3 cellular contexts compared by ENCODE assay signal in genomic region chr5:54066433-54066832, GRCh38.
TF ChIP-seq lines count a peak whose summit lies in the region.

No MANE protein-coding gene starts in this region.

TF ChIP-seq in SK-N-SH, 30 proteins besides CTCF, POLR2A, EP300 and RAD21:
- TF ChIP-seq TCF12 (IDR thresholded peaks at IDR 0.05) = no peak
- no peak for TF ChIP-seq POLR2AphosphoS5 (IDR thresholded peaks at IDR 0.05; ENCODE audit: low read depth, low read length)
- no peak for TF ChIP-seq SMC3 (IDR thresholded peaks at IDR 0.05; ENCODE audit: low read depth, low read length)
- no peak for TF ChIP-seq FOXM1 (IDR thresholded peaks at IDR 0.05; ENCODE audit: low read depth)
- no peak for TF ChIP-seq EZH2phosphoT487 (IDR thresholded peaks at IDR 0.05; ENCODE audit: borderline replicate concordance, low read depth)
- no peak for TF ChIP-seq MXI1 (IDR thresholded peaks at IDR 0.05; ENCODE audit: low read depth, low read length)
- TF ChIP-seq TAF1 (IDR thresholded peaks at IDR 0.05; ENCODE audit: borderline replicate concordance, low read depth, low read length) = no peak

TF ChIP-seq in SK-N-SH treated with all-trans-retinoic acid at 6 μM for 48 hours, 23 proteins besides CTCF, POLR2A, EP300 and RAD21:
- TF ChIP-seq TSHZ2 (CRISPR knock-in tag; IDR thresholded peaks at IDR 0.05) = no peak
- TF ChIP-seq CSDC2 (CRISPR knock-in tag; IDR thresholded peaks at IDR 0.05) = no peak
- TF ChIP-seq ESRRG (CRISPR knock-in tag; IDR thresholded peaks at IDR 0.05) = no peak
- TF ChIP-seq GLIS3 (CRISPR knock-in tag; IDR thresholded peaks at IDR 0.05) = no peak
- TF ChIP-seq PPARA (CRISPR knock-in tag; IDR thresholded peaks at IDR 0.05; ENCODE audit: borderline replicate concordance) = no peak
- no peak for TF ChIP-seq OSR1 (CRISPR knock-in tag; IDR thresholded peaks at IDR 0.05)
- TF ChIP-seq TCF4 (CRISPR knock-in tag; IDR thresholded peaks at IDR 0.05; ENCODE audit: borderline replicate concordance) = no peak
- TF ChIP-seq ZNF565 (CRISPR knock-in tag; conservative IDR thresholded peaks at IDR 0.05; ENCODE audit: low read depth) = no peak
- TF ChIP-seq CSRNP3 (CRISPR knock-in tag; IDR thresholded peaks at IDR 0.05) = no peak
- no peak for TF ChIP-seq ZNF70 (CRISPR knock-in tag; IDR thresholded peaks at IDR 0.05)
- TF ChIP-seq POU6F1 (CRISPR knock-in tag; IDR thresholded peaks at IDR 0.05; ENCODE audit: borderline replicate concordance, low read depth) = no peak
- no peak for TF ChIP-seq ZFP3 (CRISPR knock-in tag; IDR thresholded peaks at IDR 0.05)
- TF ChIP-seq RARB (CRISPR knock-in tag; IDR thresholded peaks at IDR 0.05) = no peak
- no peak for TF ChIP-seq SNAI2 (CRISPR knock-in tag; IDR thresholded peaks at IDR 0.05)
- TF ChIP-seq BACH2 (CRISPR knock-in tag; IDR thresholded peaks at IDR 0.05; ENCODE audit: borderline replicate concordance) = no peak
- TF ChIP-seq ZC3H10 (CRISPR knock-in tag; IDR thresholded peaks at IDR 0.05) = no peak
TF ChIP-seq in SK-N-SH treated with all-trans-retinoic acid at 6 μM for 48 hours: peak in this region for 0.

TF ChIP-seq in H1, 55 proteins besides CTCF, POLR2A, EP300 and RAD21:
- TF ChIP-seq ATF2 (IDR thresholded peaks at IDR 0.05; ENCODE audit: low read length) (no peak), TEAD4 (IDR thresholded peaks at IDR 0.05; ENCODE audit: low read depth, low read length) (no peak), SUZ12 (IDR thresholded peaks at IDR 0.05; ENCODE audit: low read length) (no peak), POLR2AphosphoS5 (IDR thresholded peaks at IDR 0.05; ENCODE audit: low read depth, low read length) (no peak), FOSL1 (IDR thresholded peaks at IDR 0.05; ENCODE audit: insufficient read depth, low read depth, low read length) (no peak), MAX (IDR thresholded peaks at IDR 0.05) (no peak), CHD7 (IDR thresholded peaks at IDR 0.05; ENCODE audit: insufficient replicate concordance, low read length) (no peak), KDM5A (IDR thresholded peaks at IDR 0.05; ENCODE audit: low read length) (no peak), TCF12 (IDR thresholded peaks at IDR 0.05; ENCODE audit: low read depth, low read length) (no peak), GABPA (IDR thresholded peaks at IDR 0.05; ENCODE audit: borderline replicate concordance, insufficient read depth, low read length) (no peak), SIN3A (conservative IDR thresholded peaks at IDR 0.05 in 1 of 2, IDR thresholded peaks at IDR 0.05 in 1 of 2; ENCODE audit: low read depth in 1 of 2, low read length in 2 of 2) (no peak), SP1 (IDR thresholded peaks at IDR 0.05; ENCODE audit: low read depth, low read length) (no peak), CHD2 (IDR thresholded peaks at IDR 0.05; ENCODE audit: low read length) (no peak), SP2 (IDR thresholded peaks at IDR 0.05; ENCODE audit: low read length) (no peak), CEBPB (IDR thresholded peaks at IDR 0.05; ENCODE audit: low read depth, low read length) (no peak), RBBP5 (IDR thresholded peaks at IDR 0.05; ENCODE audit: borderline replicate concordance, low read depth, low read length) (no peak), GTF2F1 (IDR thresholded peaks at IDR 0.05; ENCODE audit: borderline replicate concordance, low read depth, low read length) (no peak), ATF3 (IDR thresholded peaks at IDR 0.05; ENCODE audit: insufficient read depth, low read depth, low read length) (no peak), ZNF274 (IDR thresholded peaks at IDR 0.05; ENCODE audit: borderline replicate concordance, extremely low read depth, low read length) (no peak)
